In the genomic region with DNA sequence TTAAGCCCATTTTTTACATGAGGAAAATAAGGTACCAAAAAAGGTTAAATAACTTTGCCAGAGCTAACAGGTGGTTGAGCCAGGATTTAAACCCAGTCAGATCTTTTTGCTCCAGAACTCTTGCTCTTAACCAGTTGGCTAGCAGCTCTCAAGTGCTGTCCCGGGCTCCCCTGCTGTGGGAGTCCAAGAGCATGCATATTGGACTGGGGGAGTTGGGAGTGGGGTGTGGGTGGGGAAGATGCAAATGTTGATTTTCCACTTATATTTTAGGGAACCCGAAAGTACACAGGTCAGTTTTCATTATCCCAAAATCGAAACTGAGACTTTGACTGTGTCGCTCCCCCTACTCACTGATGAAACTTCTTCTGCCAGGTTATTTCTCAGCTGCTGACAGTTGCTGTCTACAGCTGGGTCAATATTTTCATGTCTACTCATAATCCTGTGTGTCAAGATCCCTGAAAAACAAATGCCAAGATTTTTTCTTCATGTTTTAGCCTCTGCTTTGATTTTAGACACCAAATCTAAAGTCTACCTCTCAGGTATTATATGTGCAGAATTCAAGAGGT, we compare ENCODE assay signal across 20 cellular contexts.
"Had no signal": no experiment of that assay in that cellular context is flagged by ENCODE, and none has a peak within 500 bp of the region (broad histone marks: within the 10 kb centered on the region; RNA-seq: fewer than 3 reads in every experiment).

No MANE protein-coding gene starts in this region.

- H3K36me3 Mint-ChIP-seq: activated naive CD4-positive, alpha-beta T cell treated with anti-CD3 and anti-CD28 coated beads, Interleukin-2, amount 50 U/mL, for 24 hours; immature natural killer cell; naive thymus-derived CD4-positive, alpha-beta T cell; type B pancreatic cell had no signal

- H3K4me3 ChIP-seq: left ventricle myocardium inferior, mucosa of descending colon, prostate gland, stomach had no signal

- H3K27ac Mint-ChIP-seq: activated CD4-positive, alpha-beta T cell treated with anti-CD3 and anti-CD28 coated beads, Interleukin-2, amount 10 ng/mL, durations not matched to agents 24 days and 14 days; activated CD8-positive, alpha-beta T cell treated with anti-CD3 and anti-CD28 coated beads for 36 hours; activated naive CD4-positive, alpha-beta T cell treated with anti-CD3 and anti-CD28 coated beads, Interleukin-2, amount 50 U/mL, for 24 hours; immature natural killer cell; naive thymus-derived CD4-positive, alpha-beta T cell; type B pancreatic cell had no signal

- H3K9me3 Mint-ChIP-seq: activated CD4-positive, alpha-beta T cell treated with anti-CD3 and anti-CD28 coated beads, Interleukin-2, amount 10 ng/mL, durations not matched to agents 24 days and 14 days; activated CD8-positive, alpha-beta T cell treated with anti-CD3 and anti-CD28 coated beads for 36 hours; activated naive CD4-positive, alpha-beta T cell treated with anti-CD3 and anti-CD28 coated beads, Interleukin-2, amount 50 U/mL, for 24 hours; activated T-cell treated with anti-CD3 and anti-CD28 coated beads, Interleukin-2, amount 50 U/mL, for 4 hours; naive thymus-derived CD4-positive, alpha-beta T cell; type B pancreatic cell had no signal

- H3K27me3 Mint-ChIP-seq: type B pancreatic cell had no signal

- H3K27ac ChIP-seq: left ventricle myocardium inferior, prostate gland, stomach had no signal

- H3K9me3 ChIP-seq: left ventricle myocardium inferior, mucosa of descending colon, prostate gland, stomach had no signal

- H3K36me3 ChIP-seq: left ventricle myocardium inferior, prostate gland, stomach had no signal

- H3K4me3 Mint-ChIP-seq: activated CD4-positive, alpha-beta T cell treated with anti-CD3 and anti-CD28 coated beads, Interleukin-2, amount 10 ng/mL, durations not matched to agents 24 days and 14 days; activated CD8-positive, alpha-beta T cell treated with anti-CD3 and anti-CD28 coated beads for 36 hours; activated naive CD4-positive, alpha-beta T cell treated with anti-CD3 and anti-CD28 coated beads, Interleukin-2, amount 50 U/mL, for 24 hours; activated T-cell treated with anti-CD3 and anti-CD28 coated beads, Interleukin-2, amount 50 U/mL, for 4 hours; immature natural killer cell; naive thymus-derived CD4-positive, alpha-beta T cell; type B pancreatic cell had no signal

- H3K4me1 ChIP-seq: left ventricle myocardium inferior, prostate gland, stomach had no signal

- H3K4me1 Mint-ChIP-seq: activated CD4-positive, alpha-beta T cell treated with anti-CD3 and anti-CD28 coated beads, Interleukin-2, amount 10 ng/mL, durations not matched to agents 24 days and 14 days; activated naive CD4-positive, alpha-beta T cell treated with anti-CD3 and anti-CD28 coated beads, Interleukin-2, amount 50 U/mL, for 24 hours; immature natural killer cell; naive thymus-derived CD4-positive, alpha-beta T cell had no signal

- ATAC-seq: activated CD8-positive, alpha-beta T cell treated with anti-CD3 and anti-CD28 coated beads for 36 hours; activated T-cell treated with anti-CD3 and anti-CD28 coated beads, Interleukin-2, amount 50 U/mL, for 4 hours; esophagus mucosa; mucosa of descending colon; naive thymus-derived CD4-positive, alpha-beta T cell; right cardiac atrium had no signal

- DNase-seq: activated CD4-positive, alpha-beta T cell treated with anti-CD3 and anti-CD28 coated beads, Interleukin-2, amount 10 ng/mL, durations not matched to agents 24 days and 14 days; activated CD8-positive, alpha-beta T cell treated with anti-CD3 and anti-CD28 coated beads for 36 hours; activated effector memory CD4-positive, alpha-beta T cell treated with Interleukin-2 at 50 U/mL for 16 hours; activated T-cell treated with anti-CD3 and anti-CD28 coated beads, Interleukin-2, amount 50 U/mL, for 4 hours; cerebellar nuclear complex; effector CD4-positive, alpha-beta T cell; immature natural killer cell; kidney glomerular epithelial cell; left ventricle myocardium inferior; mucosa of descending colon; naive thymus-derived CD4-positive, alpha-beta T cell; right cardiac atrium; small intestine; stimulated activated CD4-positive, alpha-beta T cell treated with anti-CD3 and anti-CD28 coated beads, Interleukin-15, amount 100 ng/mL, for 24 hours; stimulated activated CD4-positive, alpha-beta T cell treated with anti-CD3 and anti-CD28 coated beads, Interleukin-2, amount 100 ng/mL, for 48 hours; stomach had no signal
